ENCODE assay signal across 8 cellular contexts in genomic region chr3:172522871-172523818, GRCh38. TPM values are rescaled to one million over a fixed set of nuclear protein-coding genes. Genes with fewer than 3 reads are reported as not detected.
A peak's percentile ranks its signal among the peaks of the same experiment; 100 is the strongest.
DNase-seq lines count a peak whose midpoint lies in the region; ATAC-seq and TF ChIP-seq lines count a peak whose summit lies in the region.

TNFSF10 (minus strand) TSS chr3:172523430; CDS start chr3:172523384, 46 bp downstream.

- peak within 1 kb of the TSS; percentile 66 for H3K27ac ChIP-seq in CD8-positive, alpha-beta memory T cell (ENCODE audit: low read depth, low read length)
- peak within 1 kb of the TSS; percentile 54 for H3K27ac ChIP-seq in adipose tissue (ENCODE audit: low read depth, low read length)

- DNase-seq in CD8-positive, alpha-beta memory T cell = peak; percentile 38 to 72 (median 49)
- DNase-seq in GM20000 (ENCODE audit: low spot score) = peak; percentile 74
- DNase-seq in T-helper 1 cell = peak; percentile 25 to 93 (median 38)
- DNase-seq in iris pigment epithelial cell (ENCODE audit: low read depth) = peak; percentile 23
- peak; percentile 49 for DNase-seq in stimulated activated CD4-positive, alpha-beta T cell treated with anti-CD3 and anti-CD28 coated beads, Interleukin-2, amount 100 ng/mL, for 4 hours (ENCODE audit: low read depth)
- DNase-seq in NCI-H1417 (lab: John Stamatoyannopoulos, UW) = no peak

- H3K4me3 ChIP-seq in CD8-positive, alpha-beta memory T cell (ENCODE audit: low read length) = peak within 1 kb of the TSS; percentile 87

- H3K9me3 ChIP-seq in CD8-positive, alpha-beta memory T cell (ENCODE audit: low read length) = no peaks in the 10 kb centered on the region

- peaks cover 38% of the 10 kb centered on the region for H3K4me1 ChIP-seq in CD8-positive, alpha-beta memory T cell (ENCODE audit: insufficient read depth, low read length)

- H3K27me3 ChIP-seq in CD8-positive, alpha-beta memory T cell (ENCODE audit: insufficient read depth, low read length, poor library complexity, severe bottlenecking) = no peaks in the 10 kb centered on the region

- peak within 1 kb of the TSS; percentile 92 to 98 (median 96) for H3K27ac Mint-ChIP-seq in CD8-positive, alpha-beta memory T cell

- TF ChIP-seq CTCF in GM20000 (IDR thresholded peaks at IDR 0.05; ENCODE audit: extremely low read depth, missing control alignments) = no peak

- POLR2A ChIA-PET in CD8-positive, alpha-beta memory T cell (lab: Charles Lee) = interaction anchor here (1.1 kb wide), 1 partner anchor 10 kb away, joined by 4 read pairs; no protein-coding TSS in a partner anchor

- no peaks in the 10 kb centered on the region for H3K36me3 ChIP-seq in CD8-positive, alpha-beta memory T cell (ENCODE audit: insufficient read depth, low read length)

- H3K4me1 Mint-ChIP-seq in CD8-positive, alpha-beta memory T cell = peaks cover 50 to 61% (median 56%) of the 10 kb centered on the region in 3 donors

- peak; percentile 71 for ATAC-seq in HG03575 (IDR thresholded peaks at IDR 0.05; ENCODE audit: extremely low read depth, insufficient number of reproducible peaks, low FRiP score, unreplicated experiment)

- peak within 1 kb of the TSS; percentile 94 to 98 (median 96) for H3K4me3 Mint-ChIP-seq in CD8-positive, alpha-beta memory T cell

- 5 to 10% (median 8%) methylated on average over 9 of the region's 9 CpGs for WGBS in adipose tissue, 3 donors

- no peaks in the 10 kb centered on the region for H3K9me3 Mint-ChIP-seq in CD8-positive, alpha-beta memory T cell

- no peaks in the 10 kb centered on the region for H3K27me3 Mint-ChIP-seq in CD8-positive, alpha-beta memory T cell

- peaks cover 0 to 14% (median 0%) of the 10 kb centered on the region in 3 donors for H3K36me3 Mint-ChIP-seq in CD8-positive, alpha-beta memory T cell

- CTCF ChIA-PET in CD8-positive, alpha-beta memory T cell (lab: Charles Lee) = interaction anchor here (0.8 to 1.7 kb wide), 8 partner anchors 8 to 73 kb away, joined by 3 to 9 read pairs (median 4); no protein-coding TSS in a partner anchor

RNA-seq across cellular contexts. Expression of gene TNFSF10, which starts in this region (rescaled TPM):
- 10 to 100 TPM; 38.2 to 41.9 TPM for total RNA-seq in CD8-positive, alpha-beta memory T cell
- 48.1 TPM for polyA plus RNA-seq in CD8-positive, alpha-beta memory T cell
- polyA plus RNA-seq in adipose tissue = 10 to 100 TPM; 23.3 to 33.1 (median 26.5) TPM

Comparison
In these comparisons a context has a peak if more than half of its experiments do, and no peak if none do; other contexts are left out.
1. DNase-seq: peak in CD8-positive, alpha-beta memory T cell (5 of 5), GM20000 (single experiment), T-helper 1 cell (5 of 5), iris pigment epithelial cell (single experiment) and stimulated activated CD4-positive, alpha-beta T cell treated with anti-CD3 and anti-CD28 coated beads, Interleukin-2, amount 100 ng/mL, for 4 hours (single experiment); none in NCI-H1417 (0 of 3).